Comparison of ENCODE assay signal across 13 cellular contexts in the genomic region with DNA sequence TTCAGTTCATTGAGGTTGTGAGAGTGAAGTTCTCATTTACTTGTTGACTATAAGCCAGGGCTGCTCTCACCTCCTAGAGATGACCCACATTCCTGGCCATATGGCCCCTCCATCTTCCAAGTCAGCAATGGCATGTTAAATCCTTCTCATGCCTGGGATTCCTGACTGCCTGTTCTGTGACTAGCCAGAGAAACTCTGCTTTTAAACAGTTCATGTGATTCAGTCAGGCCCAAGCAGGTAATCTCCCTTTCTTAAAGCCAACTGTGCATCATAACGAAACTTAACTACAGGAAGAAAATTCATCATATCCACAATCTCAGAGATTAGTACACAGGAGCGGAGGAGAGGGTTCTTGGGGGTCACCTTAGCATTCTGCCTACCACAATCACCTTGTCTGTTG. TPM values are rescaled to one million over a fixed set of nuclear protein-coding genes. Genes with fewer than 3 reads are reported as not detected.
DNase-seq lines count a peak whose midpoint lies in the region; ATAC-seq lines count a peak whose summit lies in the region.
"Had no signal": no experiment of that assay in that cellular context is flagged by ENCODE, and none has a peak within 500 bp of the region (broad histone marks: within the 10 kb centered on the region; RNA-seq: fewer than 3 reads in every experiment).

No MANE protein-coding gene starts in this region.

- H3K27me3 Mint-ChIP-seq in CD4-positive, CD25-positive, alpha-beta regulatory T cell, result no peaks in the 10 kb centered on the region

- DNase-seq in CD4-positive, CD25-positive, alpha-beta regulatory T cell, result no peak
- DNase-seq in middle frontal gyrus (ENCODE audit: extremely low spot score, low spot score) (no peak), activated gamma-delta T cell treated with Interleukin-2 at 50 U/mL for 16 hours (no peak)
- DNase-seq: dorsolateral prefrontal cortex; NCI-H2227 treated with DMSO at 0.1 percent for 48 hours; stimulated activated CD4-positive, alpha-beta T cell treated with anti-CD3 and anti-CD28 coated beads, Interleukin-4, amount 100 ng/mL, for 1 hour; stimulated activated naive CD4-positive, alpha-beta T cell treated with Interleukin-2 at 50 U/mL for 16 hours had no signal

- H3K27ac ChIP-seq in CD4-positive, CD25-positive, alpha-beta regulatory T cell (ENCODE audit: insufficient read depth, low read length, poor library complexity, severe bottlenecking), result no peak overlapping the region
- H3K27ac ChIP-seq: dorsolateral prefrontal cortex had no signal

- peaks cover 43 to 82% (median 57%) of the 10 kb centered on the region in 4 donors for H3K4me1 Mint-ChIP-seq in CD4-positive, CD25-positive, alpha-beta regulatory T cell

- H3K27ac Mint-ChIP-seq in CD4-positive, CD25-positive, alpha-beta regulatory T cell, result peak overlapping the region; percentile 86 to 93 (median 88)

- H3K9me3 ChIP-seq in CD4-positive, CD25-positive, alpha-beta regulatory T cell (ENCODE audit: control insufficient read depth in 2 of 2, low read length in 2 of 2), result no peaks in the 10 kb centered on the region

- H3K4me3 ChIP-seq in CD4-positive, CD25-positive, alpha-beta regulatory T cell (ENCODE audit: low read depth, low read length), result no peak overlapping the region
- H3K4me3 ChIP-seq: dorsolateral prefrontal cortex had no signal

- ATAC-seq in CD4-positive, CD25-positive, alpha-beta regulatory T cell (ENCODE audit: low read depth in 2 of 2), result no peak
- ATAC-seq in GM18909 (IDR thresholded peaks at IDR 0.05; ENCODE audit: poor library complexity, unreplicated experiment) (peak; percentile 25), HG03571 (IDR thresholded peaks at IDR 0.05; ENCODE audit: unreplicated experiment) (peak; percentile 30), esophagus mucosa (peak; percentile 57), HG02678 (IDR thresholded peaks at IDR 0.05; ENCODE audit: unreplicated experiment) (no peak), GM19467 (IDR thresholded peaks at IDR 0.05; ENCODE audit: unreplicated experiment) (no peak)

- H3K27me3 ChIP-seq in CD4-positive, CD25-positive, alpha-beta regulatory T cell (ENCODE audit: control insufficient read depth, insufficient read depth, low read length), result no peaks in the 10 kb centered on the region
- H3K27me3 ChIP-seq: dorsolateral prefrontal cortex had no signal

- H3K36me3 ChIP-seq in CD4-positive, CD25-positive, alpha-beta regulatory T cell (ENCODE audit: control insufficient read depth, insufficient read depth, low read length), result no peaks in the 10 kb centered on the region

- H3K9me3 Mint-ChIP-seq in CD4-positive, CD25-positive, alpha-beta regulatory T cell, result peaks cover 0 to 1% (median 0%) of the 10 kb centered on the region in 7 donors

- H3K4me1 ChIP-seq in CD4-positive, CD25-positive, alpha-beta regulatory T cell (ENCODE audit: control insufficient read depth, insufficient read depth, low read length, poor library complexity, severe bottlenecking), result peaks cover 19% of the 10 kb centered on the region

- H3K4me3 Mint-ChIP-seq in CD4-positive, CD25-positive, alpha-beta regulatory T cell, result peak overlapping the region in 2 of 4 donors; percentile 62 to 78

- peaks cover 15% of the 10 kb centered on the region for H3K36me3 Mint-ChIP-seq in CD4-positive, CD25-positive, alpha-beta regulatory T cell

RNA-seq across cellular contexts. Expression of gene DPP4, which starts 11.5 kb away (rescaled TPM):
- total RNA-seq in CD4-positive, CD25-positive, alpha-beta regulatory T cell, result 12.6 TPM
- polyA plus RNA-seq in CD4-positive, CD25-positive, alpha-beta regulatory T cell, result 10 to 100 TPM; 22.3 to 40.8 (median 29.9) TPM
- total RNA-seq in esophagus mucosa, result 0.56 TPM
- total RNA-seq: HT1080 had no signal

Comparison
In these comparisons a context has a peak if more than half of its experiments do, and no peak if none do; other contexts are left out.
1. ATAC-seq: peak in GM18909 (single experiment), HG03571 (single experiment) and esophagus mucosa (single experiment); none in CD4-positive, CD25-positive, alpha-beta regulatory T cell (0 of 2), HG02678 (single experiment) and GM19467 (single experiment).